ENCODE assay signal across 1 cellular context in genomic region chr7:726084-726853, GRCh38.
TF ChIP-seq lines count a peak whose summit lies in the region.

Gene DNAAF5 (plus strand): TSS chr7:726699. CDS start chr7:726721, 22 bp downstream.

TF ChIP-seq in K562, 482 proteins besides CTCF, POLR2A, EP300 and RAD21 (continued from another document and continues in another):
- TF ChIP-seq POLR2B (IDR thresholded peaks at IDR 0.05; ENCODE audit: low read depth, partially characterized antibody) = peak; percentile 45
- TF ChIP-seq MITF (IDR thresholded peaks at IDR 0.05) = 0 out of 2 replicates have a peak, but pooled peaks have one; percentile 15
- no peak for TF ChIP-seq ZNF174 (CRISPR knock-in tag; IDR thresholded peaks at IDR 0.05)
- no peak for TF ChIP-seq ZKSCAN8 (CRISPR knock-in tag; IDR thresholded peaks at IDR 0.05)
- TF ChIP-seq MAFK (IDR thresholded peaks at IDR 0.05; ENCODE audit: low read length) = no peak
- TF ChIP-seq ATF7 (IDR thresholded peaks at IDR 0.05) = peak; percentile 62; the same call in 1 of the 2 replicates
- no peak for TF ChIP-seq DNMT1 (IDR thresholded peaks at IDR 0.05)
- peak; percentile 66; the same call in 1 of the 2 replicates for TF ChIP-seq ZBTB1 (CRISPR knock-in tag; IDR thresholded peaks at IDR 0.05; ENCODE audit: borderline replicate concordance, low read depth)
- TF ChIP-seq HBP1 (CRISPR knock-in tag; IDR thresholded peaks at IDR 0.05) = no peak
- peak; percentile 79 for TF ChIP-seq E2F8 (IDR thresholded peaks at IDR 0.05; ENCODE audit: low read depth, partially characterized antibody)
- TF ChIP-seq CREB3L1 (IDR thresholded peaks at IDR 0.05; ENCODE audit: borderline replicate concordance, low read depth) = no peak
- no peak for TF ChIP-seq ZNF79 (CRISPR knock-in tag; IDR thresholded peaks at IDR 0.05; ENCODE audit: low read depth)
- 0 out of 2 replicates have a peak, but pooled peaks have one; percentile 9 for TF ChIP-seq ZNF41 (CRISPR knock-in tag; conservative IDR thresholded peaks at IDR 0.05)
- TF ChIP-seq CREB1 (IDR thresholded peaks at IDR 0.05) = no peak; the same call in 1 of the 2 replicates
- TF ChIP-seq CREB1 (CRISPR knock-in tag; IDR thresholded peaks at IDR 0.05) = peak; percentile 65
- 0 out of 2 replicates have a peak, but pooled peaks have one; percentile 20 for TF ChIP-seq NR2C2 (CRISPR knock-in tag; IDR thresholded peaks at IDR 0.05)
- TF ChIP-seq NR2C2 (tag; IDR thresholded peaks at IDR 0.05) = peak; percentile 52; the same call in 1 of the 2 replicates
- no peak for TF ChIP-seq ZNF184 (CRISPR knock-in tag; IDR thresholded peaks at IDR 0.05)
- no peak for TF ChIP-seq WHSC1 (IDR thresholded peaks at IDR 0.05; ENCODE audit: low read length)
- peak; percentile 73; the same call in 1 of the 2 replicates for TF ChIP-seq ZNF592 (IDR thresholded peaks at IDR 0.05)
- no peak for TF ChIP-seq CHD4 (IDR thresholded peaks at IDR 0.05; ENCODE audit: insufficient read depth, insufficient replicate concordance, low read depth, low read length, poor library complexity, severe bottlenecking)
- TF ChIP-seq VEZF1 (CRISPR knock-in tag; IDR thresholded peaks at IDR 0.05) = peak; percentile 95
- no peak for TF ChIP-seq HMBOX1 (IDR thresholded peaks at IDR 0.05)
- TF ChIP-seq HCFC1 (IDR thresholded peaks at IDR 0.05; ENCODE audit: low read depth, low read length) = peak; percentile 82
- TF ChIP-seq IFI16 (CRISPR knock-in tag; IDR thresholded peaks at IDR 0.05) = no peak
- TF ChIP-seq PCBP1 (IDR thresholded peaks at IDR 0.05; ENCODE audit: low read depth, low read length, poor library complexity, severe bottlenecking) = peak; percentile 78
- TF ChIP-seq UBTF (IDR thresholded peaks at IDR 0.05; ENCODE audit: borderline replicate concordance in 1 of 2, low read depth in 2 of 2, low read length in 2 of 2) = no peak
- TF ChIP-seq ZBTB34 (CRISPR knock-in tag; IDR thresholded peaks at IDR 0.05) = no peak
- TF ChIP-seq RNF2 (IDR thresholded peaks at IDR 0.05) = peak; percentile 71; the same call in 1 of the 2 replicates
- TF ChIP-seq ETV5 (CRISPR knock-in tag; IDR thresholded peaks at IDR 0.05; ENCODE audit: low read depth) = peak; percentile 54; the same call in 1 of the 2 replicates
- TF ChIP-seq ZNF146 (CRISPR knock-in tag; IDR thresholded peaks at IDR 0.05; ENCODE audit: unreplicated experiment) = no peak
- 0 out of 2 replicates have a peak, but pooled peaks have one; percentile 29 for TF ChIP-seq TAF7 (tag; IDR thresholded peaks at IDR 0.05)
- TF ChIP-seq ZNF668 (CRISPR knock-in tag; IDR thresholded peaks at IDR 0.05) = no peak
- TF ChIP-seq ZNF444 (CRISPR knock-in tag; IDR thresholded peaks at IDR 0.05) = no peak
- peak; percentile 77; the same call in 1 of the 2 replicates for TF ChIP-seq RB1 (IDR thresholded peaks at IDR 0.05; ENCODE audit: low read depth)
- peak; percentile 59; the same call in 1 of the 2 replicates for TF ChIP-seq RAD51 (IDR thresholded peaks at IDR 0.05; ENCODE audit: borderline replicate concordance, low read depth)
- peak; percentile 15 for TF ChIP-seq ZNF280A (IDR thresholded peaks at IDR 0.05; ENCODE audit: low read depth, partially characterized antibody)
- peak; percentile 98 for TF ChIP-seq MAX (CRISPR knock-in tag; IDR thresholded peaks at IDR 0.05)
- TF ChIP-seq KDM5B (IDR thresholded peaks at IDR 0.05; ENCODE audit: insufficient replicate concordance, low read depth, low read length) = peak; percentile 33
- TF ChIP-seq NELFE (IDR thresholded peaks at IDR 0.05; ENCODE audit: insufficient read depth, insufficient read length) = no peak
- TF ChIP-seq TBP (optimal IDR thresholded peaks at IDR 0.05; ENCODE audit: low read depth, low read length) = peak; percentile 74
- no peak for TF ChIP-seq ZNF384 (IDR thresholded peaks at IDR 0.05; ENCODE audit: low read depth, low read length)
